1 cellular context compared by ENCODE assay signal in the genomic region with DNA sequence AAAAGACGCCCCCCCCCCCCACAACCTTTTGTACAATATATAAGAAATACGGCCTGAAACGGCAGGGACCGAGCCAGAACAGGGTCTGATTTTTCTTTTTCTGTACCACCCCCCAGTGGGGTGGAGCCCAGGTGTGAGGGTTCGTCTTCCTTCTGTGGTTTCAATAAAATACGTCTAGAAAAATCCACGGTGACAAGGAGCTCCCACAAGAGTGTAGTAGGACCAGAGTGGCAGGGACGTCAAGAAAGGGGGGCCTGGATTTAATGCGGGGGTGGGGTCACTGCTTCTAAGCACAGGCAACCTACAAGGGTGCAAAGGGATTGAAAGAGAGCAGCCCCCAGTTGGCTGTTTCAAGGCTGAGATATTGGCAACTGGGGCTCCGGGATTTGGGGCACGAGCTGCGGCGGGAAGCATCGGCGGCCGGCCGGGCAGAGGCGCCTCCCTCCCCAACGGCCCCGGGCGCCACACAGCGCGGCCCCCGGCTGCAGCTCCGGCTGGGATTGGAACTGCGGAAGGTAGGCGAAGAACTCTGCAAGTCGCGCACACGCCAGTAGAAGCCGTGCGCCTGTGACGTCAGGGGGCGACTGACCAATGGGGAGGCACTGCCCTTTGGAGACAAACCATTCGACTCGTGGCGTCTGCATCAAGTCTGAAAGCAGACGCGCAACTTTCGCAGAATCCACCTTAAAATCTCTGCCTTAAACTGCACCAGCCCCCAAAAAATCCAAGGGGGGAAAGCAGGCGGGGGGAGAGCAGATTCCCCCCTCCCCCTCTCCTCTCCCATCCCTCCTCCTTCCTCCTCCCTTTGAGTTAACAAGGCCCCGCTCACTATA.
TF ChIP-seq lines count a peak whose summit lies in the region.

A gene (plus strand): TSS at position 623 of the 833 bp plus-strand sequence. CDS start 425 bp downstream, outside the sequence.

TF ChIP-seq in HepG2, 621 proteins besides CTCF, POLR2A, EP300 and RAD21 (continued from another document and continues in another):
- TF ChIP-seq ZNF7 (CRISPR knock-in tag; IDR thresholded peaks at IDR 0.05): no peak
- TF ChIP-seq HIVEP1 (CRISPR knock-in tag; IDR thresholded peaks at IDR 0.05): no peak
- TF ChIP-seq, protein P1, sequence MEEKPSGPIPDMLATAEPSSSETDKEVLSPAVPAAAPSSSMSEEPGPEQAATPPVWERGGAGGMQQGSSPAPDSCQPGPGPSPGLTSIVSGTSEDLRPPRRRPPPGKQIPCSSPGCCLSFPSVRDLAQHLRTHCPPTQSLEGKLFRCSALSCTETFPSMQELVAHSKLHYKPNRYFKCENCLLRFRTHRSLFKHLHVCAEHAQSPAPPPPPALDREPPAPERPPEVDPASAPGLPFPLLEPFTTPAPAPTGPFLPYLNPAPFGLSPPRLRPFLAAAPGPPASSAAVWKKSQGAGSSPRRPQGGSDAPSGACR (CRISPR knock-in tag; IDR thresholded peaks at IDR 0.05): no peak
- TF ChIP-seq ZSCAN9 (CRISPR knock-in tag; IDR thresholded peaks at IDR 0.05; ENCODE audit: borderline replicate concordance): no peak; the same call in 1 of the 2 replicates
- TF ChIP-seq ONECUT2 (CRISPR knock-in tag; IDR thresholded peaks at IDR 0.05): no peak
- 0 out of 2 replicates have a peak, but pooled peaks have one; percentile 42 for TF ChIP-seq GZF1 (CRISPR knock-in tag; IDR thresholded peaks at IDR 0.05)
- no peak for TF ChIP-seq NR2F1 (CRISPR knock-in tag; IDR thresholded peaks at IDR 0.05)
- no peak for TF ChIP-seq FOXM1 (CRISPR knock-in tag; IDR thresholded peaks at IDR 0.05)
- TF ChIP-seq, protein P2, sequence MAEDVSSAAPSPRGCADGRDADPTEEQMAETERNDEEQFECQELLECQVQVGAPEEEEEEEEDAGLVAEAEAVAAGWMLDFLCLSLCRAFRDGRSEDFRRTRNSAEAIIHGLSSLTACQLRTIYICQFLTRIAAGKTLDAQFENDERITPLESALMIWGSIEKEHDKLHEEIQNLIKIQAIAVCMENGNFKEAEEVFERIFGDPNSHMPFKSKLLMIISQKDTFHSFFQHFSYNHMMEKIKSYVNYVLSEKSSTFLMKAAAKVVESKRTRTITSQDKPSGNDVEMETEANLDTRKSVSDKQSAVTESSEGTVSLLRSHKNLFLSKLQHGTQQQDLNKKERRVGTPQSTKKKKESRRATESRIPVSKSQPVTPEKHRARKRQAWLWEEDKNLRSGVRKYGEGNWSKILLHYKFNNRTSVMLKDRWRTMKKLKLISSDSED (CRISPR knock-in tag; IDR thresholded peaks at IDR 0.05): no peak
- TF ChIP-seq, protein P3, sequence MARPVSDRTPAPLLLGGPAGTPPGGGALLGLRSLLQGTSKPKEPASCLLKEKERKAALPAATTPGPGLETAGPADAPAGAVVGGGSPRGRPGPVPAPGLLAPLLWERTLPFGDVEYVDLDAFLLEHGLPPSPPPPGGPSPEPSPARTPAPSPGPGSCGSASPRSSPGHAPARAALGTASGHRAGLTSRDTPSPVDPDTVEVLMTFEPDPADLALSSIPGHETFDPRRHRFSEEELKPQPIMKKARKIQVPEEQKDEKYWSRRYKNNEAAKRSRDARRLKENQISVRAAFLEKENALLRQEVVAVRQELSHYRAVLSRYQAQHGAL (CRISPR knock-in tag; IDR thresholded peaks at IDR 0.05; ENCODE audit: not compliant biosample characterization): no peak
- TF ChIP-seq TARDBP (CRISPR knock-in tag; IDR thresholded peaks at IDR 0.05): peak; percentile 33; the same call in 1 of the 2 replicates
- TF ChIP-seq TGIF2 (CRISPR knock-in tag; IDR thresholded peaks at IDR 0.05): no peak
- peak; percentile 91 for TF ChIP-seq POGZ (CRISPR knock-in tag; IDR thresholded peaks at IDR 0.05)
- TF ChIP-seq TCF7L2 (IDR thresholded peaks at IDR 0.05; ENCODE audit: low read depth, low read length): no peak
- TF ChIP-seq ZNF354B (CRISPR knock-in tag; IDR thresholded peaks at IDR 0.05): no peak
- TF ChIP-seq MATR3 (CRISPR knock-in tag; IDR thresholded peaks at IDR 0.05): no peak
- no peak for TF ChIP-seq GTF2F1 (IDR thresholded peaks at IDR 0.05; ENCODE audit: low read length)
- TF ChIP-seq ZNF850 (CRISPR knock-in tag; conservative IDR thresholded peaks at IDR 0.05): no peak
- TF ChIP-seq ARNT (IDR thresholded peaks at IDR 0.05): no peak
- TF ChIP-seq, protein P4, sequence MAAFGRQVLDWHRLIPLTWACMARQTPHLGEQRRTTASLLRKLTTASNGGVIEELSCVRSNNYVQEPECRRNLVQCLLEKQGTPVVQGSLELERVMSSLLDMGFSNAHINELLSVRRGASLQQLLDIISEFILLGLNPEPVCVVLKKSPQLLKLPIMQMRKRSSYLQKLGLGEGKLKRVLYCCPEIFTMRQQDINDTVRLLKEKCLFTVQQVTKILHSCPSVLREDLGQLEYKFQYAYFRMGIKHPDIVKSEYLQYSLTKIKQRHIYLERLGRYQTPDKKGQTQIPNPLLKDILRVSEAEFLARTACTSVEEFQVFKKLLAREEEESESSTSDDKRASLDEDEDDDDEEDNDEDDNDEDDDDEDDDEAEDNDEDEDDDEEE (CRISPR knock-in tag; IDR thresholded peaks at IDR 0.05): no peak
- TF ChIP-seq, protein P5, sequence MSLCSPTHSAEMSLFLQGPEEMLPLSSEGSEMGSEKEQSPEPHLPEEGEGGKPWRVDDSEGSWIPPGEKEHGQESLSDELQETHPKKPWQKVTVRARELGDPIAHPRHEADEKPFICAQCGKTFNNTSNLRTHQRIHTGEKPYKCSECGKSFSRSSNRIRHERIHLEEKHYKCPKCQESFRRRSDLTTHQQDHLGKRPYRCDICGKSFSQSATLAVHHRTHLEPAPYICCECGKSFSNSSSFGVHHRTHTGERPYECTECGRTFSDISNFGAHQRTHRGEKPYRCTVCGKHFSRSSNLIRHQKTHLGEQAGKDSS (CRISPR knock-in tag; IDR thresholded peaks at IDR 0.05; ENCODE audit: borderline replicate concordance, low read depth): no peak; the same call in 1 of the 2 replicates
- TF ChIP-seq ZNF879 (CRISPR knock-in tag; IDR thresholded peaks at IDR 0.05): no peak
- no peak for TF ChIP-seq SOX6 (IDR thresholded peaks at IDR 0.05)
- peak; percentile 20; the same call in 1 of the 2 replicates for TF ChIP-seq SOX6 (CRISPR knock-in tag; IDR thresholded peaks at IDR 0.05)
- TF ChIP-seq SNAI1 (CRISPR knock-in tag; IDR thresholded peaks at IDR 0.05; ENCODE audit: borderline replicate concordance): no peak
- TF ChIP-seq KDM3A (CRISPR knock-in tag; IDR thresholded peaks at IDR 0.05; ENCODE audit: low read depth): no peak
- TF ChIP-seq SUZ12 (IDR thresholded peaks at IDR 0.05; ENCODE audit: low read depth, low read length): no peak
- no peak for TF ChIP-seq SP140L (CRISPR knock-in tag; IDR thresholded peaks at IDR 0.05; ENCODE audit: borderline replicate concordance)
- TF ChIP-seq ZNF296 (CRISPR knock-in tag; conservative IDR thresholded peaks at IDR 0.05): no peak
- TF ChIP-seq, protein P6, sequence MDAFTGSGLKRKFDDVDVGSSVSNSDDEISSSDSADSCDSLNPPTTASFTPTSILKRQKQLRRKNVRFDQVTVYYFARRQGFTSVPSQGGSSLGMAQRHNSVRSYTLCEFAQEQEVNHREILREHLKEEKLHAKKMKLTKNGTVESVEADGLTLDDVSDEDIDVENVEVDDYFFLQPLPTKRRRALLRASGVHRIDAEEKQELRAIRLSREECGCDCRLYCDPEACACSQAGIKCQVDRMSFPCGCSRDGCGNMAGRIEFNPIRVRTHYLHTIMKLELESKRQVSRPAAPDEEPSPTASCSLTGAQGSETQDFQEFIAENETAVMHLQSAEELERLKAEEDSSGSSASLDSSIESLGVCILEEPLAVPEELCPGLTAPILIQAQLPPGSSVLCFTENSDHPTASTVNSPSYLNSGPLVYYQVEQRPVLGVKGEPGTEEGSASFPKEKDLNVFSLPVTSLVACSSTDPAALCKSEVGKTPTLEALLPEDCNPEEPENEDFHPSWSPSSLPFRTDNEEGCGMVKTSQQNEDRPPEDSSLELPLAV (CRISPR knock-in tag; conservative IDR thresholded peaks at IDR 0.05; ENCODE audit: low read depth): no peak
- no peak for TF ChIP-seq ZNF143 (CRISPR knock-in tag; IDR thresholded peaks at IDR 0.05)
- TF ChIP-seq NFIB (CRISPR knock-in tag; IDR thresholded peaks at IDR 0.05; ENCODE audit: borderline replicate concordance): no peak
- TF ChIP-seq, protein P7, sequence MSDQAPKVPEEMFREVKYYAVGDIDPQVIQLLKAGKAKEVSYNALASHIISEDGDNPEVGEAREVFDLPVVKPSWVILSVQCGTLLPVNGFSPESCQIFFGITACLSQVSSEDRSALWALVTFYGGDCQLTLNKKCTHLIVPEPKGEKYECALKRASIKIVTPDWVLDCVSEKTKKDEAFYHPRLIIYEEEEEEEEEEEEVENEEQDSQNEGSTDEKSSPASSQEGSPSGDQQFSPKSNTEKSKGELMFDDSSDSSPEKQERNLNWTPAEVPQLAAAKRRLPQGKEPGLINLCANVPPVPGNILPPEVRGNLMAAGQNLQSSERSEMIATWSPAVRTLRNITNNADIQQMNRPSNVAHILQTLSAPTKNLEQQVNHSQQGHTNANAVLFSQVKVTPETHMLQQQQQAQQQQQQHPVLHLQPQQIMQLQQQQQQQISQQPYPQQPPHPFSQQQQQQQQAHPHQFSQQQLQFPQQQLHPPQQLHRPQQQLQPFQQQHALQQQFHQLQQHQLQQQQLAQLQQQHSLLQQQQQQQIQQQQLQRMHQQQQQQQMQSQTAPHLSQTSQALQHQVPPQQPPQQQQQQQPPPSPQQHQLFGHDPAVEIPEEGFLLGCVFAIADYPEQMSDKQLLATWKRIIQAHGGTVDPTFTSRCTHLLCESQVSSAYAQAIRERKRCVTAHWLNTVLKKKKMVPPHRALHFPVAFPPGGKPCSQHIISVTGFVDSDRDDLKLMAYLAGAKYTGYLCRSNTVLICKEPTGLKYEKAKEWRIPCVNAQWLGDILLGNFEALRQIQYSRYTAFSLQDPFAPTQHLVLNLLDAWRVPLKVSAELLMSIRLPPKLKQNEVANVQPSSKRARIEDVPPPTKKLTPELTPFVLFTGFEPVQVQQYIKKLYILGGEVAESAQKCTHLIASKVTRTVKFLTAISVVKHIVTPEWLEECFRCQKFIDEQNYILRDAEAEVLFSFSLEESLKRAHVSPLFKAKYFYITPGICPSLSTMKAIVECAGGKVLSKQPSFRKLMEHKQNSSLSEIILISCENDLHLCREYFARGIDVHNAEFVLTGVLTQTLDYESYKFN (CRISPR knock-in tag; conservative IDR thresholded peaks at IDR 0.05): peak; percentile 45; the same call in 1 of the 2 replicates
- TF ChIP-seq NAIF1 (CRISPR knock-in tag; IDR thresholded peaks at IDR 0.05; ENCODE audit: borderline replicate concordance): peak; percentile 90
- TF ChIP-seq, protein P8, sequence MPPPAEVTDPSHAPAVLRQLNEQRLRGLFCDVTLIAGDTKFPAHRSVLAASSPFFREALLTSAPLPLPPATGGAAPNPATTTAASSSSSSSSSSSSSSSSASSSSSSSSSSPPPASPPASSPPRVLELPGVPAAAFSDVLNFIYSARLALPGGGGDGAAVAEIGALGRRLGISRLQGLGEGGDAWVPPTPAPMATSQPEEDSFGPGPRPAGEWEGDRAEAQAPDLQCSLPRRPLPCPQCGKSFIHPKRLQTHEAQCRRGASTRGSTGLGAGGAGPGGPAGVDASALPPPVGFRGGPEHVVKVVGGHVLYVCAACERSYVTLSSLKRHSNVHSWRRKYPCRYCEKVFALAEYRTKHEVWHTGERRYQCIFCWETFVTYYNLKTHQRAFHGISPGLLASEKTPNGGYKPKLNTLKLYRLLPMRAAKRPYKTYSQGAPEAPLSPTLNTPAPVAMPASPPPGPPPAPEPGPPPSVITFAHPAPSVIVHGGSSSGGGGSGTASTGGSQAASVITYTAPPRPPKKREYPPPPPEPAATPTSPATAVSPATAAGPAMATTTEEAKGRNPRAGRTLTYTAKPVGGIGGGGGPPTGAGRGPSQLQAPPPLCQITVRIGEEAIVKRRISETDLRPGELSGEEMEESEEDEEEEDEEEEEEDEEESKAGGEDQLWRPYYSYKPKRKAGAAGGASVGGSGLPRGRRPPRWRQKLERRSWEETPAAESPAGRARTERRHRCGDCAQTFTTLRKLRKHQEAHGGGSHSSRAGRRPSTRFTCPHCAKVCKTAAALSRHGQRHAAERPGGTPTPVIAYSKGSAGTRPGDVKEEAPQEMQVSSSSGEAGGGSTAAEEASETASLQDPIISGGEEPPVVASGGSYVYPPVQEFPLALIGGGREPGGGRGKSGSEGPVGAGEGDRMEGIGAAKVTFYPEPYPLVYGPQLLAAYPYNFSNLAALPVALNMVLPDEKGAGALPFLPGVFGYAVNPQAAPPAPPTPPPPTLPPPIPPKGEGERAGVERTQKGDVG (CRISPR knock-in tag; IDR thresholded peaks at IDR 0.05; ENCODE audit: borderline replicate concordance): no peak
- TF ChIP-seq, protein P9, sequence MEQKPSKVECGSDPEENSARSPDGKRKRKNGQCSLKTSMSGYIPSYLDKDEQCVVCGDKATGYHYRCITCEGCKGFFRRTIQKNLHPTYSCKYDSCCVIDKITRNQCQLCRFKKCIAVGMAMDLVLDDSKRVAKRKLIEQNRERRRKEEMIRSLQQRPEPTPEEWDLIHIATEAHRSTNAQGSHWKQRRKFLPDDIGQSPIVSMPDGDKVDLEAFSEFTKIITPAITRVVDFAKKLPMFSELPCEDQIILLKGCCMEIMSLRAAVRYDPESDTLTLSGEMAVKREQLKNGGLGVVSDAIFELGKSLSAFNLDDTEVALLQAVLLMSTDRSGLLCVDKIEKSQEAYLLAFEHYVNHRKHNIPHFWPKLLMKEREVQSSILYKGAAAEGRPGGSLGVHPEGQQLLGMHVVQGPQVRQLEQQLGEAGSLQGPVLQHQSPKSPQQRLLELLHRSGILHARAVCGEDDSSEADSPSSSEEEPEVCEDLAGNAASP (CRISPR knock-in tag; IDR thresholded peaks at IDR 0.05; ENCODE audit: borderline replicate concordance): 0 out of 2 replicates have a peak, but pooled peaks have one; percentile 10
- no peak for TF ChIP-seq HMG20A (CRISPR knock-in tag; IDR thresholded peaks at IDR 0.05; ENCODE audit: borderline replicate concordance)
- TF ChIP-seq CCDC6 (CRISPR knock-in tag; IDR thresholded peaks at IDR 0.05): peak; percentile 71; the same call in 1 of the 2 replicates
- TF ChIP-seq, protein P10, sequence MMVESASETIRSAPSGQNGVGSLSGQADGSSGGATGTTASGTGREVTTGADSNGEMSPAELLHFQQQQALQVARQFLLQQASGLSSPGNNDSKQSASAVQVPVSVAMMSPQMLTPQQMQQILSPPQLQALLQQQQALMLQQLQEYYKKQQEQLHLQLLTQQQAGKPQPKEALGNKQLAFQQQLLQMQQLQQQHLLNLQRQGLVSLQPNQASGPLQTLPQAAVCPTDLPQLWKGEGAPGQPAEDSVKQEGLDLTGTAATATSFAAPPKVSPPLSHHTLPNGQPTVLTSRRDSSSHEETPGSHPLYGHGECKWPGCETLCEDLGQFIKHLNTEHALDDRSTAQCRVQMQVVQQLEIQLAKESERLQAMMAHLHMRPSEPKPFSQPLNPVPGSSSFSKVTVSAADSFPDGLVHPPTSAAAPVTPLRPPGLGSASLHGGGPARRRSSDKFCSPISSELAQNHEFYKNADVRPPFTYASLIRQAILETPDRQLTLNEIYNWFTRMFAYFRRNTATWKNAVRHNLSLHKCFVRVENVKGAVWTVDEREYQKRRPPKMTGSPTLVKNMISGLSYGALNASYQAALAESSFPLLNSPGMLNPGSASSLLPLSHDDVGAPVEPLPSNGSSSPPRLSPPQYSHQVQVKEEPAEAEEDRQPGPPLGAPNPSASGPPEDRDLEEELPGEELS (CRISPR knock-in tag; IDR thresholded peaks at IDR 0.05): peak; percentile 45; the same call in 1 of the 2 replicates
- TF ChIP-seq, protein P11, sequence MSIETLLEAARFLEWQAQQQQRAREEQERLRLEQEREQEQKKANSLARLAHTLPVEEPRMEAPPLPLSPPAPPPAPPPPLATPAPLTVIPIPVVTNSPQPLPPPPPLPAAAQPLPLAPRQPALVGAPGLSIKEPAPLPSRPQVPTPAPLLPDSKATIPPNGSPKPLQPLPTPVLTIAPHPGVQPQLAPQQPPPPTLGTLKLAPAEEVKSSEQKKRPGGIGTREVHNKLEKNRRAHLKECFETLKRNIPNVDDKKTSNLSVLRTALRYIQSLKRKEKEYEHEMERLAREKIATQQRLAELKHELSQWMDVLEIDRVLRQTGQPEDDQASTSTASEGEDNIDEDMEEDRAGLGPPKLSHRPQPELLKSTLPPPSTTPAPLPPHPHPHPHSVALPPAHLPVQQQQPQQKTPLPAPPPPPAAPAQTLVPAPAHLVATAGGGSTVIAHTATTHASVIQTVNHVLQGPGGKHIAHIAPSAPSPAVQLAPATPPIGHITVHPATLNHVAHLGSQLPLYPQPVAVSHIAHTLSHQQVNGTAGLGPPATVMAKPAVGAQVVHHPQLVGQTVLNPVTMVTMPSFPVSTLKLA (IDR thresholded peaks at IDR 0.05): no peak
